ENCODE assay signal across 8 cellular contexts in the genomic region with DNA sequence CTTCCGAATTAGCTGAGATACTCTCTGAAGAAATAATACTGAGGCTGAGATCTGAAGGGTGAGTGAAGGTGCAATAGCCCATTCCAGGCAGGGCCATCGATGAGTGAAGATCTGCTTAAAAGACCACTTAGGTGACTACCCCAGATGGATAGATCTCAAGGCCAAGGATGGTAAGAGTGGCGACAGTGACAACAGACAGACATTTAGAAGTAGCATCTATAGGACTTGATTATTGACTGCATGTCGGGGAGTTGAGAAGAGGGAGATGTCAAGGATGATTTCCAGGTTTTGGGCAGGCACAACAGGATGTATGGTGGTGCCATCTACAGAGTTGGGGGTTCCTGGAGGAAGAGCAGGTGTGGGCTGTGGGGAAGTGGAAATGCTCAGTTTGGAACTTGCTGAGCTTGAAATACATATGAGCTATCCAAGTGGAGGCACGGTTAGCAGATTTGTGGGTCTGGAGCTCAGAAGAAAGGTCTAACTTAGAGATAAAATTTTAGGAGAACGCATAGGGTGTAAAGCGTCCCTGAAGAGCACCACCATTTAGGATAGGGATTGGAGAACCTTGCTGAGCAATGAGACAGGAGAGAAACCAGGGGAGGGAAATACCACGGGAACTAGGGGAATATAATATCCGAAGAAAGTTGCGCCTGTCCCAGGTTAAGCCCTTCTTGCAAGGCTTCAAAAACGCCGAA. TPM values are rescaled to one million over a fixed set of nuclear protein-coding genes. Genes with fewer than 3 reads are reported as not detected.
A peak's percentile ranks its signal among the peaks of the same experiment; 100 is the strongest.
DNase-seq lines count a peak whose midpoint lies in the region; ATAC-seq and TF ChIP-seq lines count a peak whose summit lies in the region.

No MANE protein-coding gene starts in this region.

- H3K4me3 ChIP-seq in lung (peak overlapping the region; percentile 79), upper lobe of left lung (peak overlapping the region; percentile 62 to 84 (median 70))

- no peak for TF ChIP-seq EP300 in upper lobe of left lung (IDR thresholded peaks at IDR 0.05)

- H3K36me3 Mint-ChIP-seq in dendritic cell treated with granulocyte-macrophage colony-stimulating factor and Interleukin-4, amounts not matched to agents 40 ng/mL and 50 ng/mL, for 4 days (ENCODE audit: low read depth): peaks cover 30% of the 10 kb centered on the region

- peak overlapping the region; percentile 94 for H3K27ac Mint-ChIP-seq in dendritic cell treated with granulocyte-macrophage colony-stimulating factor and Interleukin-4, amounts not matched to agents 40 ng/mL and 50 ng/mL, for 4 days

- H3K4me1 Mint-ChIP-seq in dendritic cell treated with granulocyte-macrophage colony-stimulating factor and Interleukin-4, amounts not matched to agents 40 ng/mL and 50 ng/mL, for 4 days (ENCODE audit: low read depth): peaks cover 36% of the 10 kb centered on the region

- peaks cover 1 to 9% of the 10 kb centered on the region in 2 donors for H3K4me1 ChIP-seq in lung (ENCODE audit: control insufficient read depth in 2 of 2, insufficient read depth in 2 of 2, low read length in 2 of 2)
- H3K4me1 ChIP-seq in upper lobe of left lung: peaks cover 6 to 22% (median 16%) of the 10 kb centered on the region in 4 donors

- in situ Hi-C loops in GM13976 (cut with MboI; ENCODE audit: low sequenced_read_pairs, unreplicated experiment): no loop called here
- in situ Hi-C loops in ACHN (cut with HindIII; ENCODE audit: low pct_ligation_motif_present, low pct_unique_long_range_greater_than_20kb, low sequenced_read_pairs): no loop called here

- H3K9me3 ChIP-seq in lung (ENCODE audit: control insufficient read depth in 2 of 2, insufficient read depth in 1 of 2, low read length in 1 of 2) (no peaks in the 10 kb centered on the region), upper lobe of left lung (no peaks in the 10 kb centered on the region)

- peak overlapping the region; percentile 79 for H3K4me3 Mint-ChIP-seq in dendritic cell treated with granulocyte-macrophage colony-stimulating factor and Interleukin-4, amounts not matched to agents 40 ng/mL and 50 ng/mL, for 4 days

- ATAC-seq in GM21825 (IDR thresholded peaks at IDR 0.05; ENCODE audit: unreplicated experiment) (peak; percentile 9), lung (ENCODE audit: insufficient read depth, low FRiP score) (peak; percentile 37), upper lobe of left lung (ENCODE audit: low FRiP score in 2 of 2) (peak; percentile 44 to 49)

- intact Hi-C loops in dendritic cell treated with granulocyte-macrophage colony-stimulating factor and Interleukin-4, amounts not matched to agents 40 ng/mL and 50 ng/mL, for 4 days (cut with micrococcal nuclease): loop anchor here (1.0 to 10.0 kb wide), 4 partner anchors 14 to 220 kb away; a partner anchor contains a TSS

- H3K9me3 Mint-ChIP-seq in dendritic cell treated with granulocyte-macrophage colony-stimulating factor and Interleukin-4, amounts not matched to agents 40 ng/mL and 50 ng/mL, for 4 days: no peaks in the 10 kb centered on the region

- peaks cover 23% of the 10 kb centered on the region for H3K27me3 Mint-ChIP-seq in dendritic cell treated with granulocyte-macrophage colony-stimulating factor and Interleukin-4, amounts not matched to agents 40 ng/mL and 50 ng/mL, for 4 days

- TF ChIP-seq POLR2A in upper lobe of left lung (IDR thresholded peaks at IDR 0.05): no peak

- 17 to 18% methylated on average over 12 of the region's 12 CpGs for WGBS in lung, 2 donors
- WGBS in upper lobe of left lung, 2 donors: 16 to 18% methylated on average over 11 to 12 of the region's 12 CpGs

- H3K36me3 ChIP-seq in lung (ENCODE audit: control insufficient read depth in 2 of 2, insufficient read depth in 2 of 2, low read length in 2 of 2) (no peaks in the 10 kb centered on the region), upper lobe of left lung (peaks cover 0 to 11% (median 2%) of the 10 kb centered on the region in 4 donors)

- no peaks in the 10 kb centered on the region for H3K27me3 ChIP-seq in lung (ENCODE audit: control insufficient read depth, insufficient read depth)
- H3K27me3 ChIP-seq in upper lobe of left lung: no peaks in the 10 kb centered on the region

- H3K27ac ChIP-seq in lung (ENCODE audit: low read depth in 1 of 2, low read length in 1 of 2) (peak overlapping the region; percentile 79 to 97), upper lobe of left lung (peak overlapping the region; percentile 92 to 98 (median 96))

- DNase-seq in DMS 273 treated with DMSO at 0.1 percent for 48 hours (lab: John Stamatoyannopoulos, UW): peak; percentile 7
- DNase-seq in RKO (ENCODE audit: low spot score): peak; percentile 58
- DNase-seq in lung (ENCODE audit: low spot score): no peak
- DNase-seq in upper lobe of left lung: no peak
- DNase-seq in GM13976 (ENCODE audit: low spot score): no peak
- DNase-seq in ACHN: no peak

- TF ChIP-seq CTCF in lung (IDR thresholded peaks at IDR 0.05; ENCODE audit: control extremely low read depth, extremely low read depth) (no peak), upper lobe of left lung (IDR thresholded peaks at IDR 0.05) (no peak), GM13976 (IDR thresholded peaks at IDR 0.05; ENCODE audit: borderline replicate concordance, control extremely low read depth, extremely low read depth, insufficient read depth, missing control alignments) (no peak)

RNA-seq across cellular contexts. Expression of a gene that starts 0.7 kb away (rescaled TPM):
- 10 to 100 TPM; 26.2 to 48.8 TPM for total RNA-seq in lung
- polyA plus RNA-seq in lung: 10 to 100 TPM; 13.6 to 17.7 TPM
- 10 to 100 TPM; 14.1 to 44.0 (median 25.7) TPM for total RNA-seq in upper lobe of left lung

RNA-seq across cellular contexts. Expression of a gene that starts 28.4 kb away (rescaled TPM):
- total RNA-seq in lung (10 to 100 TPM; 11.0 to 48.0 TPM), upper lobe of left lung (10 to 100 TPM in 3 of 6 donors, 1 to 10 TPM in 3; 4.4 to 17.4 (median 10.4) TPM)
- polyA plus RNA-seq in lung: 10 to 100 TPM in 1 of 2 donors, 1 to 10 TPM in 1; 9.7 to 17.9 TPM

RNA-seq across cellular contexts. Expression of a gene that starts 29.3 kb away (rescaled TPM):
- total RNA-seq in lung: 1 to 10 TPM; 2.9 to 4.6 TPM
- under 1 TPM; 0.48 to 0.71 TPM for polyA plus RNA-seq in lung
- 1 to 10 TPM in 4 of 6 donors, under 1 TPM in 2; 0.40 to 4.7 (median 1.3) TPM for total RNA-seq in upper lobe of left lung

RNA-seq across cellular contexts. Expression of a gene that starts 46.5 kb away (rescaled TPM):
- 1 to 10 TPM; 1.2 to 1.8 TPM for total RNA-seq in lung
- under 1 TPM; 0.31 to 0.61 TPM for polyA plus RNA-seq in lung
- under 1 TPM in 4 of 6 donors, not detected in 2; 0.15 to 0.79 (median 0.48) TPM for total RNA-seq in upper lobe of left lung

Comparison
In these comparisons a context has a peak if more than half of its experiments do, and no peak if none do; other contexts are left out.
1. DNase-seq: peak in DMS 273 treated with DMSO at 0.1 percent for 48 hours (single experiment) and RKO (single experiment); none in lung (single experiment), upper lobe of left lung (0 of 2), GM13976 (single experiment) and ACHN (single experiment).
2. Peak in every context shown above with its lines, with median percentiles within 50 percentile points of each other: ATAC-seq.